8 cellular contexts compared by ENCODE assay signal in genomic region chr15:52019394-52020252, GRCh38. TPM values are rescaled to one million over a fixed set of nuclear protein-coding genes. Genes with fewer than 3 reads are reported as not detected.
DNase-seq lines count a peak whose midpoint lies in the region; ATAC-seq and TF ChIP-seq lines count a peak whose summit lies in the region.

No MANE protein-coding gene starts in this region.

- H3K36me3 Mint-ChIP-seq in activated T-helper 17 cell treated with anti-CD3 and anti-CD28 coated beads, Interleukin-2, amount 50 U/mL, for 72 hours (ENCODE audit: low read depth) = peaks cover 26% of the 10 kb centered on the region
- H3K36me3 Mint-ChIP-seq in nephron (ENCODE audit: low read depth) = no peaks in the 10 kb centered on the region

- H3K4me1 Mint-ChIP-seq in activated T-helper 17 cell treated with anti-CD3 and anti-CD28 coated beads, Interleukin-2, amount 50 U/mL, for 72 hours = peaks cover 15% of the 10 kb centered on the region
- H3K4me1 Mint-ChIP-seq in nephron = peaks cover 33% of the 10 kb centered on the region

- TF ChIP-seq CTCF in nephron (IDR thresholded peaks at IDR 0.05; ENCODE audit: unreplicated experiment in 3 of 3) = no peak

- peak overlapping the region; percentile 99 for H3K27ac Mint-ChIP-seq in activated T-helper 17 cell treated with anti-CD3 and anti-CD28 coated beads, Interleukin-2, amount 50 U/mL, for 72 hours
- H3K27ac Mint-ChIP-seq in nephron = peak overlapping the region; percentile 94 to 99 (median 99)

- peak; percentile 11 to 94 (median 83) for DNase-seq in C1 segment of cervical spinal cord (lab: John Stamatoyannopoulos, UW)
- DNase-seq in fibroblast of peridontal ligament (ENCODE audit: extremely low read depth) = peak; percentile 92
- peak; percentile 70 for DNase-seq in stimulated activated naive CD4-positive, alpha-beta T cell treated with Interleukin-2 at 50 U/mL for 16 hours (lab: John Stamatoyannopoulos, UW)

- peak; percentile 37 for ATAC-seq in GM19043 (IDR thresholded peaks at IDR 0.05; ENCODE audit: low read depth, unreplicated experiment)
- peak; percentile 48 for ATAC-seq in HG03342 (IDR thresholded peaks at IDR 0.05; ENCODE audit: unreplicated experiment)
- peak; percentile 74 for ATAC-seq in activated T-helper 17 cell treated with anti-CD3 and anti-CD28 coated beads, Interleukin-2, amount 50 U/mL, for 72 hours (replicated peaks)

- no peaks in the 10 kb centered on the region for H3K27me3 Mint-ChIP-seq in activated T-helper 17 cell treated with anti-CD3 and anti-CD28 coated beads, Interleukin-2, amount 50 U/mL, for 72 hours
- peaks cover 3% of the 10 kb centered on the region for H3K27me3 Mint-ChIP-seq in nephron (ENCODE audit: low read depth)

- no peaks in the 10 kb centered on the region for H3K9me3 Mint-ChIP-seq in activated T-helper 17 cell treated with anti-CD3 and anti-CD28 coated beads, Interleukin-2, amount 50 U/mL, for 72 hours
- no peaks in the 10 kb centered on the region for H3K9me3 Mint-ChIP-seq in nephron

- peak overlapping the region; percentile 99 for H3K4me3 Mint-ChIP-seq in activated T-helper 17 cell treated with anti-CD3 and anti-CD28 coated beads, Interleukin-2, amount 50 U/mL, for 72 hours
- peak overlapping the region; percentile 97 to 98 (median 97) for H3K4me3 Mint-ChIP-seq in nephron

TF ChIP-seq in PFSK-1, 5 proteins besides CTCF, POLR2A, EP300 and RAD21:
- TF ChIP-seq FOXP2 (optimal IDR thresholded peaks at IDR 0.05; ENCODE audit: borderline replicate concordance, extremely low read depth, extremely low read length, insufficient read depth) (peak; percentile 80), SIN3A (IDR thresholded peaks at IDR 0.05; ENCODE audit: borderline replicate concordance, insufficient read depth, low read length) (peak; percentile 81; the same call in 1 of the 2 replicates), REST (IDR thresholded peaks at IDR 0.05; ENCODE audit: insufficient read depth in 1 of 2, low read depth in 2 of 2, low read length in 2 of 2) (peak in 1 of 2 experiments; percentile 7; a peak in 1 of 4 replicates), POLR2AphosphoS5 (IDR thresholded peaks at IDR 0.05; ENCODE audit: low read depth, low read length) (no peak), TAF1 (IDR thresholded peaks at IDR 0.05; ENCODE audit: borderline replicate concordance, insufficient read depth, low read length) (peak; percentile 43; the same call in 1 of the 2 replicates)

RNA-seq across cellular contexts. Expression of gene MAPK6, which starts 0.6 kb away (rescaled TPM):
- 47.4 TPM for polyA plus RNA-seq in PFSK-1 (2012; ENCODE audit: insufficient read length, low read depth)
- total RNA-seq in activated T-helper 17 cell treated with anti-CD3 and anti-CD28 coated beads, Interleukin-2, amount 50 U/mL, for 72 hours = 10 to 100 TPM; 36.5 to 62.3 TPM

RNA-seq across cellular contexts. Expression of gene LEO1, which starts 48.0 kb away (rescaled TPM):
- 19.7 TPM for polyA plus RNA-seq in PFSK-1 (2012; ENCODE audit: insufficient read length, low read depth)
- 10 to 100 TPM; 22.7 to 31.7 TPM for total RNA-seq in activated T-helper 17 cell treated with anti-CD3 and anti-CD28 coated beads, Interleukin-2, amount 50 U/mL, for 72 hours

Comparison
In these comparisons a context has a peak if more than half of its experiments do, and no peak if none do; other contexts are left out.
1. Peak in every context shown above with its lines: DNase-seq and ATAC-seq.